ENCODE assay signal across 8 cellular contexts in genomic region chr13:113029487-113030258, GRCh38.
DNase-seq lines count a peak whose midpoint lies in the region; ATAC-seq and TF ChIP-seq lines count a peak whose summit lies in the region.

No MANE protein-coding gene starts in this region.

- H3F3A ChIP-seq in smooth muscle cell (ENCODE audit: low read depth) = no peaks in the 10 kb centered on the region

- no peaks in the 10 kb centered on the region for H3K9me3 ChIP-seq in smooth muscle cell (replicated peaks; ENCODE audit: low read depth)
- H3K9me3 ChIP-seq in MG63 = no peaks in the 10 kb centered on the region

- H3K36me3 ChIP-seq in smooth muscle cell (ENCODE audit: low read depth) (no peaks in the 10 kb centered on the region), MG63 (no peaks in the 10 kb centered on the region)

- no peak overlapping the region for H3K9ac ChIP-seq in smooth muscle cell (ENCODE audit: low read depth)

- ATAC-seq in HG03457 (IDR thresholded peaks at IDR 0.05; ENCODE audit: unreplicated experiment) = no peak

- no peak overlapping the region for H3K4me2 ChIP-seq in smooth muscle cell

- no peaks in the 10 kb centered on the region for H3K4me1 ChIP-seq in smooth muscle cell (ENCODE audit: low read depth)

- DNase-seq in DMS 273 (lab: John Stamatoyannopoulos, UW; ENCODE audit: unreplicated experiment) (peak; percentile 60), DMS 273 treated with DMSO at 0.1 percent for 48 hours (lab: John Stamatoyannopoulos, UW) (no peak), NCI-H1105 (lab: John Stamatoyannopoulos, UW) (peak; percentile 41), activated T-cell treated with anti-CD3 and anti-CD28 coated beads for 24 hours (ENCODE audit: low read depth) (peak; percentile 38), foreskin fibroblast (peak in 1 of 2 donors; percentile 38), smooth muscle cell (lab: John Stamatoyannopoulos, UW; ENCODE audit: unreplicated experiment) (peak; percentile 9), MG63 (no peak)

- H4K20me1 ChIP-seq in smooth muscle cell (ENCODE audit: low read depth) = no peaks in the 10 kb centered on the region

- WGBS in smooth muscle cell (ENCODE audit: low lambda C conversion rate) = 43% methylated on average over 23 of the region's 23 CpGs

- no peak overlapping the region for H3K4me3 ChIP-seq in foreskin fibroblast (ENCODE audit: low read depth in 1 of 2, low read length in 2 of 2)
- no peak overlapping the region for H3K4me3 ChIP-seq in smooth muscle cell
- H3K4me3 ChIP-seq in MG63 = no peak overlapping the region

- H3K79me2 ChIP-seq in smooth muscle cell (ENCODE audit: low read depth) = no peaks in the 10 kb centered on the region

- H3K27me3 ChIP-seq in smooth muscle cell (ENCODE audit: low read depth) (no peaks in the 10 kb centered on the region), MG63 (peaks cover 15% of the 10 kb centered on the region)

- TF ChIP-seq CTCF in foreskin fibroblast (IDR thresholded peaks at IDR 0.05; ENCODE audit: low read depth, low read length) = peak; percentile 94
- peak; percentile 88 for TF ChIP-seq CTCF in smooth muscle cell (IDR thresholded peaks at IDR 0.05; ENCODE audit: borderline replicate concordance, insufficient read depth, poor library complexity, severe bottlenecking)

- no peak overlapping the region for H2AFZ ChIP-seq in smooth muscle cell (ENCODE audit: low read depth)

- H3K27ac ChIP-seq in smooth muscle cell (ENCODE audit: low read depth) = no peak overlapping the region

Comparison
In these comparisons a context has a peak if more than half of its experiments do, and no peak if none do; other contexts are left out.
1. DNase-seq: peak in DMS 273 (single experiment), NCI-H1105 (single experiment), activated T-cell treated with anti-CD3 and anti-CD28 coated beads for 24 hours (single experiment) and smooth muscle cell (single experiment); none in DMS 273 treated with DMSO at 0.1 percent for 48 hours (single experiment) and MG63 (single experiment).